1 cellular context compared by ENCODE assay signal in genomic region chr19:12610540-12611360, GRCh38.
A peak's percentile ranks its signal among the peaks of the same experiment; 100 is the strongest.
TF ChIP-seq lines count a peak whose summit lies in the region.

TSS of gene ZNF490 (minus strand) at chr19:12610813. CDS start at chr19:12610680, 133 bp downstream.
TSS of gene ZNF791 (plus strand) at chr19:12610920. CDS start at chr19:12611080, 160 bp downstream.

TF ChIP-seq in K562, 482 proteins besides CTCF, POLR2A, EP300 and RAD21 (continued from another document and continues in another):
- TF ChIP-seq CHD7 (IDR thresholded peaks at IDR 0.05; ENCODE audit: low read depth, low read length) (no peak), HMG20B (CRISPR knock-in tag; IDR thresholded peaks at IDR 0.05) (no peak), ZNF766 (CRISPR knock-in tag; conservative IDR thresholded peaks at IDR 0.05) (no peak), FOXJ3 (CRISPR knock-in tag; IDR thresholded peaks at IDR 0.05) (no peak), USF1 (CRISPR knock-in tag; IDR thresholded peaks at IDR 0.05) (no peak), ZNF655 (CRISPR knock-in tag; IDR thresholded peaks at IDR 0.05) (no peak), HDAC2 (IDR thresholded peaks at IDR 0.05) (peak; percentile 71; the same call in 1 of the 2 replicates), ZNF785 (CRISPR knock-in tag; IDR thresholded peaks at IDR 0.05) (no peak), KDM1A (IDR thresholded peaks at IDR 0.05) (no peak), BRD9 (IDR thresholded peaks at IDR 0.05; ENCODE audit: low read depth, partially characterized antibody) (peak; percentile 9), MBD1 (CRISPR knock-in tag; IDR thresholded peaks at IDR 0.05) (no peak), MIER1 (IDR thresholded peaks at IDR 0.05; ENCODE audit: low read depth) (no peak), TEAD2 (tag; IDR thresholded peaks at IDR 0.05) (0 out of 2 replicates have a peak, but pooled peaks have one; percentile 54), ARID3A (IDR thresholded peaks at IDR 0.05; ENCODE audit: borderline replicate concordance, low read depth, low read length) (peak; percentile 26; the same call in 1 of the 2 replicates), ETV5 (CRISPR knock-in tag; IDR thresholded peaks at IDR 0.05; ENCODE audit: low read depth) (peak; percentile 71; the same call in 1 of the 2 replicates), ATF6 (CRISPR knock-in tag; IDR thresholded peaks at IDR 0.05) (0 out of 2 replicates have a peak, but pooled peaks have one; percentile 45), ZFP36 (IDR thresholded peaks at IDR 0.05; ENCODE audit: low read depth, low read length, partially characterized antibody) (no peak), BRD4 (IDR thresholded peaks at IDR 0.05) (no peak; the same call in 1 of the 2 replicates), ZNF609 (CRISPR knock-in tag; IDR thresholded peaks at IDR 0.05; ENCODE audit: borderline replicate concordance) (peak; percentile 81; the same call in 1 of the 2 replicates), ZNF507 (tag; conservative IDR thresholded peaks at IDR 0.05) (no peak), GABPA (tag; conservative IDR thresholded peaks at IDR 0.05; ENCODE audit: low read depth) (peak; percentile 96), FOXK2 (conservative IDR thresholded peaks at IDR 0.05 in 1 of 2, IDR thresholded peaks at IDR 0.05 in 1 of 2; ENCODE audit: low read depth in 2 of 2) (peak; percentile 86 to 89)
